20 cellular contexts compared by ENCODE assay signal in the genomic region with DNA sequence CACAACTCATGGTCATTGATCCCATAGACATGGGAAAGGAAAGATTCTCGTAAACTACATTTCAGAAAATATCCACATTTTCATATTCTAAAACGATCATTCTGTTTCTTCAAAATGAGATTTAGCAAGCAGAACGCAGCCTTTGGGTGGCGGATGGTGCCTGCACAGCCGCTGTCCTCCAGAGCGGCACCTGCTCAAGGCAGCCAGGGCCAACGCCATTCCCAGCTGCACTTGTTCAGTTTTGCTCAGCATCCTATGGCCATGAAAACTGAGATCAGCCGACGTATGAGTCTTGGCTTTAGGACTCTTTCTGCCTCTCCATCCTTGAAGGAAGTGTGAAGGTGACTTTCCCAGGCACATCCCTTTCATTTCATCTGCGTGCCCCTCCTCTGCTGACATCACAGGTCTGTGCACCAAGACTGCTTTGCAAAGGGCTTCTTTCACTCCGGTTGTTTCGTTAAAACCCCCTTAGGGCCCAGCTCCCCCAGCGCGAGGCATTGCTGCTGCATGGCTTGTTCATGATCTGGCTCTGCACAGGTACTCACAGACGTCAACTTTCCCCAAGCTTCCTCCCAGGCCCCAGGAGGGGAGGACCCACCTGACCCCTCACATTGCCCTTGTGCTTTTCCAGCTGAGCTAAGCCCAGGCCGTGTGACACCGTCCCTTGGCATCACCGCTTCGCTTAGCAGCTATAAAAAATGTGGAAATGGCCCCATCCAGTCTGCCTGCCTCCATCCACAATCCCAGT. TPM values are rescaled to one million over a fixed set of nuclear protein-coding genes. Genes with fewer than 3 reads are reported as not detected.
A peak's percentile ranks its signal among the peaks of the same experiment; 100 is the strongest.
DNase-seq lines count a peak whose midpoint lies in the region; TF ChIP-seq lines count a peak whose summit lies in the region.
"Had no signal": no experiment of that assay in that cellular context is flagged by ENCODE, and none has a peak within 500 bp of the region (broad histone marks: within the 10 kb centered on the region; RNA-seq: fewer than 3 reads in every experiment).

No MANE protein-coding gene starts in this region.

- no peaks in the 10 kb centered on the region for H4K20me1 ChIP-seq in H9 (ENCODE audit: control insufficient read depth, insufficient read depth, insufficient read length)

- H2BK120ac ChIP-seq in H9 (ENCODE audit: low read depth, low read length, poor library complexity, severe bottlenecking) = no peak overlapping the region

- no peaks in the 10 kb centered on the region for H3K79me1 ChIP-seq in H9 (ENCODE audit: insufficient read depth, low read depth, low read length, poor library complexity, severe bottlenecking)

- H3K9me3 Mint-ChIP-seq in H9 (no peaks in the 10 kb centered on the region), osteocyte (ENCODE audit: unreplicated experiment) (peaks cover 30% of the 10 kb centered on the region)
- H3K9me3 Mint-ChIP-seq: CD4-positive, CD25-positive, alpha-beta regulatory T cell; CD8-positive, alpha-beta T cell had no signal

- H4K8ac ChIP-seq in H9 (replicated peaks; ENCODE audit: insufficient read length, low read depth, low read length) = no peak overlapping the region

- H3K27me3 Mint-ChIP-seq in H9 (ENCODE audit: low read depth) (no peaks in the 10 kb centered on the region), osteocyte (ENCODE audit: unreplicated experiment) (no peaks in the 10 kb centered on the region)
- H3K27me3 Mint-ChIP-seq: B cell; CD4-positive, CD25-positive, alpha-beta regulatory T cell had no signal

- TF ChIP-seq CTCF in H9 (conservative IDR thresholded peaks at IDR 0.05) (no peak), esophagus muscularis mucosa (IDR thresholded peaks at IDR 0.05) (no peak), osteocyte (IDR thresholded peaks at IDR 0.05) (no peak)

- peak; percentile 21 for DNase-seq in H7
- no peak for DNase-seq in H9
- peak; percentile 47 for DNase-seq in esophagus muscularis mucosa (ENCODE audit: extremely low spot score)
- peak; percentile 73 for DNase-seq in osteocyte (ENCODE audit: extremely low spot score, unreplicated experiment)
- no peak for DNase-seq in stimulated activated CD4-positive, alpha-beta T cell treated with anti-CD3 and anti-CD28 coated beads, Interleukin-15, amount 100 ng/mL, for 24 hours
- DNase-seq in NCI-H1417 treated with DMSO at 0.1 percent for 48 hours (lab: John Stamatoyannopoulos, UW) = no peak
- no peak for DNase-seq in effector CD4-positive, alpha-beta T cell
- DNase-seq in AG20443 (ENCODE audit: low spot score) = no peak
- DNase-seq: Caco-2; CD4-positive, CD25-positive, alpha-beta regulatory T cell; CD8-positive, alpha-beta T cell; DMS153; DND-41; GM23248; HCEC 1CT had no signal

- H3K23me2 ChIP-seq in H9 (ENCODE audit: insufficient read length, low read depth, low read length, poor library complexity, severe bottlenecking) = no peaks in the 10 kb centered on the region

- H3K79me2 ChIP-seq in H9 (ENCODE audit: insufficient read depth, low read length) = no peaks in the 10 kb centered on the region

- peaks cover 0 to under 1% of the 10 kb centered on the region in 2 experiments; a peak in 2 of 4 replicates for H3K4me1 Mint-ChIP-seq in H9
- H3K4me1 Mint-ChIP-seq in osteocyte (ENCODE audit: unreplicated experiment) = no peaks in the 10 kb centered on the region
- H3K4me1 Mint-ChIP-seq: B cell; CD4-positive, CD25-positive, alpha-beta regulatory T cell had no signal

- H3K27ac ChIP-seq in H9 (ENCODE audit: insufficient read length, low read depth, low read length) = no peak overlapping the region
- no peak overlapping the region for H3K27ac ChIP-seq in esophagus muscularis mucosa (replicated peaks in 1 of 4)
- H3K27ac ChIP-seq: BLaER1, C4-2B, GM23248 had no signal

- no CpG with 5 or more reads among the region's 19 CpGs for WGBS in H9 (ENCODE audit: extremely low coverage, insufficient read length, low lambda C conversion rate)
- WGBS in esophagus muscularis mucosa = 91% methylated on average over 19 of the region's 19 CpGs

- H3K36me3 ChIP-seq in H7 (replicated peaks; ENCODE audit: control insufficient read depth, insufficient read depth, low read length) (no peaks in the 10 kb centered on the region), esophagus muscularis mucosa (no peaks in the 10 kb centered on the region)

- no peak for TF ChIP-seq EP300 in esophagus muscularis mucosa (IDR thresholded peaks at IDR 0.05)

- H3T11ph ChIP-seq in H9 (ENCODE audit: low read length) = no peak overlapping the region

- H3K27me3 ChIP-seq in H7 (ENCODE audit: control insufficient read depth, insufficient read depth, low read length) = no peaks in the 10 kb centered on the region
- no peaks in the 10 kb centered on the region for H3K27me3 ChIP-seq in H9 (ENCODE audit: insufficient read depth, low read length)
- H3K27me3 ChIP-seq in esophagus muscularis mucosa = peaks cover 0 to 36% (median 0%) of the 10 kb centered on the region in 4 donors
- H3K27me3 ChIP-seq: BLaER1 had no signal

- H3K27ac Mint-ChIP-seq in H9 (peak overlapping the region in 1 of 3 experiments; percentile 55; a peak in 1 of 7 replicates), osteocyte (ENCODE audit: unreplicated experiment) (no peak overlapping the region)
- H3K27ac Mint-ChIP-seq: B cell; CD4-positive, CD25-positive, alpha-beta regulatory T cell; CD8-positive, alpha-beta T cell had no signal

- H3K56ac ChIP-seq in H9 (ENCODE audit: insufficient read length, low read depth, low read length) = no peak overlapping the region

- H3K4me1 ChIP-seq in H9 (ENCODE audit: insufficient read depth, low read length) (no peaks in the 10 kb centered on the region), esophagus muscularis mucosa (no peaks in the 10 kb centered on the region)
- H3K4me1 ChIP-seq: Caco-2 had no signal

- H2BK5ac ChIP-seq in H9 (ENCODE audit: insufficient read length, low read length) = no peak overlapping the region

- TF ChIP-seq POLR2A in esophagus muscularis mucosa (IDR thresholded peaks at IDR 0.05; ENCODE audit: low read depth) = no peak

- H4K91ac ChIP-seq in H9 (ENCODE audit: insufficient read length, low read depth, low read length) = no peak overlapping the region

- no peak overlapping the region for H3K23ac ChIP-seq in H9 (ENCODE audit: insufficient read length, low read depth, low read length)

- intact Hi-C loops in esophagus muscularis mucosa (cut with DNase I) = no loop called here

- no peak overlapping the region for H2AK5ac ChIP-seq in H9 (ENCODE audit: insufficient read length, low read length)

- H3K4ac ChIP-seq in H9 (ENCODE audit: low read depth, low read length) = no peak overlapping the region

- peak overlapping the region; percentile 39; the same call in 1 of the 2 replicates for H3K14ac ChIP-seq in H9 (ENCODE audit: insufficient read depth, low read length)

- no peak overlapping the region for H3K9ac ChIP-seq in H9 (ENCODE audit: extremely low read depth, insufficient read length, low read length)
- H3K9ac ChIP-seq: BLaER1, GM23248 had no signal

- no peak overlapping the region for H2BK20ac ChIP-seq in H9 (ENCODE audit: low read depth, low read length, poor library complexity, severe bottlenecking)

- H2AFZ ChIP-seq in H9 (ENCODE audit: low read length) = no peak overlapping the region
- H2AFZ ChIP-seq: GM23248 had no signal

- H2BK15ac ChIP-seq in H9 (ENCODE audit: low read depth, low read length) = no peak overlapping the region

- H3K4me2 ChIP-seq in H9 (ENCODE audit: insufficient read depth, insufficient read length, low read length) = no peak overlapping the region
- H3K4me2 ChIP-seq: BLaER1 had no signal

- no peak overlapping the region for H4K5ac ChIP-seq in H9 (ENCODE audit: insufficient read length, low read depth, low read length)

- no peak overlapping the region for H3K18ac ChIP-seq in H9 (ENCODE audit: insufficient read length, low read depth, low read length)

- H2BK12ac ChIP-seq in H9 (ENCODE audit: insufficient read length, low read depth, low read length) = no peak overlapping the region

- H3K4me3 ChIP-seq in H7 (ENCODE audit: insufficient read depth, low read depth, low read length) (no peak overlapping the region), esophagus muscularis mucosa (no peak overlapping the region)
- H3K4me3 ChIP-seq: BLaER1, GM23248 had no signal

- H3K9me3 ChIP-seq in H9 (ENCODE audit: control insufficient read depth, low read depth, low read length) = no peaks in the 10 kb centered on the region
- H3K9me3 ChIP-seq in esophagus muscularis mucosa = no peaks in the 10 kb centered on the region
- H3K9me3 ChIP-seq: BLaER1, Caco-2 had no signal

- no peak overlapping the region for H3K4me3 Mint-ChIP-seq in H9
- no peak overlapping the region for H3K4me3 Mint-ChIP-seq in osteocyte (ENCODE audit: unreplicated experiment)
- H3K4me3 Mint-ChIP-seq: B cell; CD4-positive, CD25-positive, alpha-beta regulatory T cell; CD8-positive, alpha-beta T cell had no signal

- no peaks in the 10 kb centered on the region for H3K36me3 Mint-ChIP-seq in H9 (ENCODE audit: insufficient read depth in 1 of 3, low read depth in 3 of 3)
- peaks cover 4% of the 10 kb centered on the region for H3K36me3 Mint-ChIP-seq in osteocyte (ENCODE audit: unreplicated experiment)
- H3K36me3 Mint-ChIP-seq: CD4-positive, CD25-positive, alpha-beta regulatory T cell; CD8-positive, alpha-beta T cell had no signal

RNA-seq across cellular contexts. Expression of gene TCERG1L, which starts 37.2 kb away (rescaled TPM):
- total RNA-seq in H7 (2014; rRNA removed; shearing (Covaris generic)) = 4.4 and 5.4 TPM in 2 replicates
- total RNA-seq in H9 (2021) = 3.3 and 3.5 TPM in 2 replicates
- not detected for total RNA-seq in esophagus muscularis mucosa
- not detected in 2 replicates for total RNA-seq in osteocyte
- total RNA-seq: A172; Caco-2; CD4-positive, CD25-positive, alpha-beta regulatory T cell; GM23248; H4 had no signal

Comparison
In these comparisons a context has a peak if more than half of its experiments do, and no peak if none do; other contexts are left out.
1. DNase-seq: peak in H7 (single experiment), esophagus muscularis mucosa (single experiment) and osteocyte (single experiment); none in H9 (single experiment), stimulated activated CD4-positive, alpha-beta T cell treated with anti-CD3 and anti-CD28 coated beads, Interleukin-15, amount 100 ng/mL, for 24 hours (single experiment), NCI-H1417 treated with DMSO at 0.1 percent for 48 hours (single experiment), effector CD4-positive, alpha-beta T cell (single experiment) and AG20443 (single experiment).